In genomic region chr2:46806526-46806925, GRCh38 we compare ENCODE assay signal across 24 cellular contexts.
DNase-seq lines count a peak whose midpoint lies in the region; ATAC-seq and TF ChIP-seq lines count a peak whose summit lies in the region.
"Had no signal": no experiment of that assay in that cellular context is flagged by ENCODE, and none has a peak within 500 bp of the region (broad histone marks: within the 10 kb centered on the region; RNA-seq: fewer than 3 reads in every experiment).

No MANE protein-coding gene starts in this region.

- H3K4me3 Mint-ChIP-seq in chondrocyte (ENCODE audit: unreplicated experiment): no peak overlapping the region
- H3K4me3 Mint-ChIP-seq in activated naive CD4-positive, alpha-beta T cell treated with anti-CD3 and anti-CD28 coated beads, Interleukin-2, amount 10 ng/mL, durations not matched to agents 7 days and 5 days: no peak overlapping the region
- H3K4me3 Mint-ChIP-seq: activated CD4-positive, alpha-beta memory T cell treated with anti-CD3 and anti-CD28 coated beads, Interleukin-2, amount 10 ng/mL, durations not matched to agents 7 days and 5 days; activated naive CD8-positive, alpha-beta T cell treated with anti-CD3 and anti-CD28 coated beads, Interleukin-2, amount 10 ng/mL, durations not matched to agents 7 days and 5 days; CD4-positive, CD25-positive, alpha-beta regulatory T cell; endodermal cell; IgD-negative memory B cell; T-helper 17 cell had no signal

- H2BK120ac ChIP-seq in IMR-90 (ENCODE audit: low read depth, low read length): peak overlapping the region; percentile 100

- peak overlapping the region; percentile 100 for H2BK5ac ChIP-seq in IMR-90 (ENCODE audit: low read depth, low read length, poor library complexity, severe bottlenecking)

- peak overlapping the region; percentile 99 for H4K91ac ChIP-seq in IMR-90 (ENCODE audit: insufficient read depth, low read depth, low read length)

- no TSS peak for BruUV-seq in IMR-90 (replicated peaks; lab: Mats Ljungman, UMichigan)

- peak overlapping the region; percentile 46 for H3K27ac Mint-ChIP-seq in chondrocyte (ENCODE audit: unreplicated experiment)
- H3K27ac Mint-ChIP-seq in activated naive CD4-positive, alpha-beta T cell treated with anti-CD3 and anti-CD28 coated beads, Interleukin-2, amount 10 ng/mL, durations not matched to agents 7 days and 5 days: no peak overlapping the region
- H3K27ac Mint-ChIP-seq: activated CD4-positive, alpha-beta memory T cell treated with anti-CD3 and anti-CD28 coated beads, Interleukin-2, amount 10 ng/mL, durations not matched to agents 7 days and 5 days; activated naive CD8-positive, alpha-beta T cell treated with anti-CD3 and anti-CD28 coated beads, Interleukin-2, amount 10 ng/mL, durations not matched to agents 7 days and 5 days; CD4-positive, CD25-positive, alpha-beta regulatory T cell; endodermal cell; IgD-negative memory B cell; T-helper 17 cell had no signal

- intact Hi-C loops in IMR-90 (cut with micrococcal nuclease): no loop called here
- intact Hi-C loops in left cardiac atrium (cut with DNase I): no loop called here

- TF ChIP-seq POLR2A in IMR-90 (IDR thresholded peaks at IDR 0.05; ENCODE audit: low read depth, low read length): no peak

- no peak overlapping the region for H3K4me3 ChIP-seq in AG04450 (ENCODE audit: low read depth, low read length)
- no peak overlapping the region for H3K4me3 ChIP-seq in IMR-90 (ENCODE audit: insufficient read depth, low read depth, low read length)
- H3K4me3 ChIP-seq: gastrocnemius medialis, mucosa of descending colon, tibial nerve had no signal

- ATAC-seq in IMR-90 (ENCODE audit: low read depth) (peak; percentile 48), HG03135 (IDR thresholded peaks at IDR 0.05; ENCODE audit: unreplicated experiment) (no peak), left cardiac atrium (no peak)
- ATAC-seq: gastrocnemius medialis, mucosa of descending colon, T-helper 17 cell had no signal

- H3K56ac ChIP-seq in IMR-90 (ENCODE audit: extremely low read depth, insufficient read depth, low read length): peak overlapping the region; percentile 54

- peaks cover 14% of the 10 kb centered on the region for H3K9me3 Mint-ChIP-seq in chondrocyte (ENCODE audit: low read depth)
- no peaks in the 10 kb centered on the region for H3K9me3 Mint-ChIP-seq in activated naive CD4-positive, alpha-beta T cell treated with anti-CD3 and anti-CD28 coated beads, Interleukin-2, amount 10 ng/mL, durations not matched to agents 7 days and 5 days
- H3K9me3 Mint-ChIP-seq: activated CD4-positive, alpha-beta memory T cell treated with anti-CD3 and anti-CD28 coated beads, Interleukin-2, amount 10 ng/mL, durations not matched to agents 7 days and 5 days; activated naive CD8-positive, alpha-beta T cell treated with anti-CD3 and anti-CD28 coated beads, Interleukin-2, amount 10 ng/mL, durations not matched to agents 7 days and 5 days; endodermal cell had no signal

- peak overlapping the region; percentile 100 for H3K4ac ChIP-seq in IMR-90 (ENCODE audit: low read depth, low read length)

- no peaks in the 10 kb centered on the region for H4K20me1 ChIP-seq in IMR-90 (ENCODE audit: insufficient read depth, low read length)

- H4K5ac ChIP-seq in IMR-90 (ENCODE audit: low read depth, low read length): peak overlapping the region; percentile 100

- peaks cover 37% of the 10 kb centered on the region for H3K4me1 ChIP-seq in IMR-90 (ENCODE audit: control insufficient read depth, insufficient read depth, low read length)

- in situ Hi-C loops in IMR-90 (cut with MboI; ENCODE audit: low sequenced_read_pairs): no loop called here

- no peak for TF ChIP-seq RAD21 in IMR-90 (IDR thresholded peaks at IDR 0.05; ENCODE audit: low read length)

- peaks cover 52% of the 10 kb centered on the region for H3K4me1 Mint-ChIP-seq in chondrocyte (ENCODE audit: low read depth)
- H3K4me1 Mint-ChIP-seq in activated naive CD4-positive, alpha-beta T cell treated with anti-CD3 and anti-CD28 coated beads, Interleukin-2, amount 10 ng/mL, durations not matched to agents 7 days and 5 days: no peaks in the 10 kb centered on the region
- H3K4me1 Mint-ChIP-seq: activated CD4-positive, alpha-beta memory T cell treated with anti-CD3 and anti-CD28 coated beads, Interleukin-2, amount 10 ng/mL, durations not matched to agents 7 days and 5 days; activated naive CD8-positive, alpha-beta T cell treated with anti-CD3 and anti-CD28 coated beads, Interleukin-2, amount 10 ng/mL, durations not matched to agents 7 days and 5 days; CD4-positive, CD25-positive, alpha-beta regulatory T cell; endodermal cell; IgD-negative memory B cell; T-helper 17 cell had no signal

- H3K27me3 Mint-ChIP-seq in chondrocyte (ENCODE audit: low read depth): no peaks in the 10 kb centered on the region
- H3K27me3 Mint-ChIP-seq in activated naive CD4-positive, alpha-beta T cell treated with anti-CD3 and anti-CD28 coated beads, Interleukin-2, amount 10 ng/mL, durations not matched to agents 7 days and 5 days: peaks cover 20% of the 10 kb centered on the region

- DNase-seq in AG04450 (ENCODE audit: low read depth, low spot score) (no peak), IMR-90 (peak; percentile 85), chondrocyte (ENCODE audit: low spot score) (no peak), lung microvascular endothelial cell (ENCODE audit: low read depth in 2 of 2) (peak; percentile 43 to 75), left cardiac atrium (no peak)
- DNase-seq in activated naive CD4-positive, alpha-beta T cell treated with anti-CD3 and anti-CD28 coated beads, Interleukin-2, amount 10 ng/mL, durations not matched to agents 7 days and 5 days: no peak
- DNase-seq in effector CD8-positive, alpha-beta T cell (lab: John Stamatoyannopoulos, UW): no peak
- DNase-seq: ACHN; activated CD4-positive, alpha-beta memory T cell treated with anti-CD3 and anti-CD28 coated beads, Interleukin-2, amount 10 ng/mL, durations not matched to agents 7 days and 5 days; activated naive CD8-positive, alpha-beta T cell treated with anti-CD3 and anti-CD28 coated beads, Interleukin-2, amount 10 ng/mL, durations not matched to agents 7 days and 5 days; caudate nucleus; CD4-positive, CD25-positive, alpha-beta regulatory T cell; endodermal cell; gastrocnemius medialis; mucosa of descending colon; MV-4-11; NCI-H2081; NCI-H524; SHP77 treated with DMSO at 0.1 percent for 48 hours; stimulated activated CD4-positive, alpha-beta T cell treated with anti-CD3 and anti-CD28 coated beads, Interleukin-12 subunit alpha, Interleukin-12 subunit beta, amount 100 ng/mL, for 4 hours; T-helper 17 cell had no signal

- H3K23ac ChIP-seq in IMR-90 (ENCODE audit: low read depth, low read length): peak overlapping the region; percentile 100

- peak overlapping the region; percentile 100 for H2BK20ac ChIP-seq in IMR-90 (ENCODE audit: low read depth, low read length)

- TF ChIP-seq CTCF in AG04450 (IDR thresholded peaks at IDR 0.05; ENCODE audit: low read depth, low read length): no peak
- no peak for TF ChIP-seq CTCF in IMR-90 (conservative IDR thresholded peaks at IDR 0.05; ENCODE audit: low read depth, low read length)
- TF ChIP-seq CTCF in chondrocyte (IDR thresholded peaks at IDR 0.05): no peak

- H3K36me3 Mint-ChIP-seq in chondrocyte (ENCODE audit: low read depth): peaks cover 5% of the 10 kb centered on the region
- no peaks in the 10 kb centered on the region for H3K36me3 Mint-ChIP-seq in activated naive CD4-positive, alpha-beta T cell treated with anti-CD3 and anti-CD28 coated beads, Interleukin-2, amount 10 ng/mL, durations not matched to agents 7 days and 5 days
- H3K36me3 Mint-ChIP-seq: activated naive CD8-positive, alpha-beta T cell treated with anti-CD3 and anti-CD28 coated beads, Interleukin-2, amount 10 ng/mL, durations not matched to agents 7 days and 5 days; CD4-positive, CD25-positive, alpha-beta regulatory T cell had no signal

- POLR2A ChIA-PET in AG04450 (lab: Yijun Ruan, JAX): interaction anchor here (0.7 kb wide), 2 partner anchors 10 to 30 kb away, joined by 3 to 4 read pairs; no protein-coding TSS in a partner anchor
- POLR2A ChIA-PET in IMR-90 (lab: Charles Lee; ENCODE audit: unreplicated experiment): no interaction called here

- peak overlapping the region; percentile 70 for H2AFZ ChIP-seq in IMR-90 (replicated peaks; ENCODE audit: low read length, poor library complexity)

- no peaks in the 10 kb centered on the region; the same call in 1 of the 2 replicates for H3K9me3 ChIP-seq in AG04450 (ENCODE audit: control insufficient read depth, insufficient read depth, low read length)
- H3K9me3 ChIP-seq in IMR-90 (ENCODE audit: control insufficient read depth, insufficient read depth, low read length): no peaks in the 10 kb centered on the region
- H3K9me3 ChIP-seq: gastrocnemius medialis, mucosa of descending colon had no signal

- peak overlapping the region; percentile 57 for H3K27ac ChIP-seq in AG04450 (ENCODE audit: low read depth, low read length)
- peak overlapping the region; percentile 90 for H3K27ac ChIP-seq in IMR-90 (ENCODE audit: insufficient read depth, low read length)
- H3K27ac ChIP-seq: gastrocnemius medialis had no signal

- no peaks in the 10 kb centered on the region for H3K27me3 ChIP-seq in AG04450 (ENCODE audit: control insufficient read depth, insufficient read depth, low read length)
- no peaks in the 10 kb centered on the region for H3K27me3 ChIP-seq in IMR-90 (ENCODE audit: control insufficient read depth, insufficient read depth, low read length)
- H3K27me3 ChIP-seq: gastrocnemius medialis, tibial nerve had no signal

- dilution Hi-C loops in IMR-90 (cut with HindIII; ENCODE audit: low sequenced_read_pairs, unreplicated experiment): no loop called here

- peak overlapping the region; percentile 94 for H3K18ac ChIP-seq in IMR-90 (ENCODE audit: low read depth, low read length)

- H3K9me1 ChIP-seq in IMR-90 (ENCODE audit: insufficient read depth, low read length): peaks cover 40% of the 10 kb centered on the region

- peak overlapping the region; percentile 91 for H2AK9ac ChIP-seq in IMR-90 (replicated peaks; ENCODE audit: low read depth, low read length, poor library complexity)

- peaks cover 9 to 61% of the 10 kb centered on the region in 2 experiments; a peak in 3 of 4 replicates for H3K79me1 ChIP-seq in IMR-90 (ENCODE audit: low read depth in 1 of 2, low read length in 2 of 2)

- no peak overlapping the region for H3K9ac ChIP-seq in IMR-90 (ENCODE audit: low read depth, low read length)

- CTCF ChIA-PET in AG04450 (lab: Charles Lee) (interaction anchor here (1.0 kb wide), 1 partner anchor 29 kb away, joined by 3 read pairs; no protein-coding TSS in a partner anchor), IMR-90 (lab: Yijun Ruan, JAX) (interaction anchor here (1.0 kb wide), 1 partner anchor 26 kb away, joined by 3 read pairs; no protein-coding TSS in a partner anchor)
- CTCF ChIA-PET in activated naive CD4-positive, alpha-beta T cell treated with anti-CD3 and anti-CD28 coated beads, Interleukin-2, amount 10 ng/mL, durations not matched to agents 7 days and 5 days (lab: Charles Lee): no interaction called here

- no peaks in the 10 kb centered on the region for H3K36me3 ChIP-seq in IMR-90 (ENCODE audit: control insufficient read depth, insufficient read depth, low read length)
- H3K36me3 ChIP-seq: gastrocnemius medialis, tibial nerve had no signal

- H2BK15ac ChIP-seq in IMR-90 (ENCODE audit: low read depth, low read length): peak overlapping the region; percentile 97

- H3K14ac ChIP-seq in IMR-90 (replicated peaks; ENCODE audit: low read depth, low read length): peak overlapping the region; percentile 99

- H2AK5ac ChIP-seq in IMR-90 (ENCODE audit: low read depth, low read length): peak overlapping the region; percentile 100

- peak overlapping the region; percentile 89 to 98 for H4K8ac ChIP-seq in IMR-90 (ENCODE audit: low read depth in 2 of 2, low read length in 2 of 2)

- WGBS in IMR-90 (ENCODE audit: extremely low coverage in 2 of 2, insufficient read length in 1 of 2), 2 experiments: no CpG with 5 or more reads among the region's 3 CpGs

- H3K4me2 ChIP-seq in IMR-90 (ENCODE audit: low read depth, low read length): no peak overlapping the region

Comparison
In these comparisons a context has a peak if more than half of its experiments do, and no peak if none do; other contexts are left out.
1. DNase-seq: peak in IMR-90 (single experiment) and lung microvascular endothelial cell (2 of 2); none in AG04450 (single experiment), chondrocyte (single experiment), activated naive CD4-positive, alpha-beta T cell treated with anti-CD3 and anti-CD28 coated beads, Interleukin-2, amount 10 ng/mL, durations not matched to agents 7 days and 5 days (single experiment), left cardiac atrium (single experiment) and effector CD8-positive, alpha-beta T cell (single experiment).